In the genomic region with DNA sequence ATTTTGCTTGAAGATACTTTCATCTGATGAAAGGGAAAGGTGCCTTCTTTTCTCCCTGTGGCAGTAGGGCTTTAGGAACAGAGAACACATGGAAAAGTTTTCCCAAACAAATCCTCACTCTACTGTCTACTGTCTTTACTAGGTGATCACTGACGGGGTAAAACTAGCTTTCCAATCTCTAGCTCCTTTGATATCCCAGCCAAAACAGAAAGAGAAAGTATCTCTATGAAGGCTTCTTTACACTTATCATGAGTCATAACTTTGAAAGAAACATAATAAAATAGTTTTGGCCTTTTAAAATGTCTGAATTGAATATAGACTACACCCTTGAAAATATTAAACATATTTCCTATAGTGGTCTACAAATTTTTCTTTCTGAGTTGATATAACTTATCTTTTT, we compare ENCODE assay signal across 1 cellular context.
TF ChIP-seq lines count a peak whose summit lies in the region.

No MANE protein-coding gene starts in this region.

TF ChIP-seq in SK-N-SH, 30 proteins besides CTCF, POLR2A, EP300 and RAD21 (continued from another document):
- no peak for TF ChIP-seq REST (IDR thresholded peaks at IDR 0.05; ENCODE audit: low read depth, low read length)
- no peak for TF ChIP-seq POLR2AphosphoS5 (IDR thresholded peaks at IDR 0.05; ENCODE audit: low read depth, low read length)
- TF ChIP-seq, protein P1, sequence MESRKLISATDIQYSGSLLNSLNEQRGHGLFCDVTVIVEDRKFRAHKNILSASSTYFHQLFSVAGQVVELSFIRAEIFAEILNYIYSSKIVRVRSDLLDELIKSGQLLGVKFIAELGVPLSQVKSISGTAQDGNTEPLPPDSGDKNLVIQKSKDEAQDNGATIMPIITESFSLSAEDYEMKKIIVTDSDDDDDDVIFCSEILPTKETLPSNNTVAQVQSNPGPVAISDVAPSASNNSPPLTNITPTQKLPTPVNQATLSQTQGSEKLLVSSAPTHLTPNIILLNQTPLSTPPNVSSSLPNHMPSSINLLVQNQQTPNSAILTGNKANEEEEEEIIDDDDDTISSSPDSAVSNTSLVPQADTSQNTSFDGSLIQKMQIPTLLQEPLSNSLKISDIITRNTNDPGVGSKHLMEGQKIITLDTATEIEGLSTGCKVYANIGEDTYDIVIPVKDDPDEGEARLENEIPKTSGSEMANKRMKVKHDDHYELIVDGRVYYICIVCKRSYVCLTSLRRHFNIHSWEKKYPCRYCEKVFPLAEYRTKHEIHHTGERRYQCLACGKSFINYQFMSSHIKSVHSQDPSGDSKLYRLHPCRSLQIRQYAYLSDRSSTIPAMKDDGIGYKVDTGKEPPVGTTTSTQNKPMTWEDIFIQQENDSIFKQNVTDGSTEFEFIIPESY (IDR thresholded peaks at IDR 0.05; ENCODE audit: borderline replicate concordance, low read depth): no peak
- no peak for TF ChIP-seq RFX5 (IDR thresholded peaks at IDR 0.05; ENCODE audit: low read length)
- no peak for TF ChIP-seq GATA2 (CRISPR knock-in tag; IDR thresholded peaks at IDR 0.05)
- no peak for TF ChIP-seq SMC3 (IDR thresholded peaks at IDR 0.05; ENCODE audit: low read depth, low read length)
- TF ChIP-seq, protein P2, sequence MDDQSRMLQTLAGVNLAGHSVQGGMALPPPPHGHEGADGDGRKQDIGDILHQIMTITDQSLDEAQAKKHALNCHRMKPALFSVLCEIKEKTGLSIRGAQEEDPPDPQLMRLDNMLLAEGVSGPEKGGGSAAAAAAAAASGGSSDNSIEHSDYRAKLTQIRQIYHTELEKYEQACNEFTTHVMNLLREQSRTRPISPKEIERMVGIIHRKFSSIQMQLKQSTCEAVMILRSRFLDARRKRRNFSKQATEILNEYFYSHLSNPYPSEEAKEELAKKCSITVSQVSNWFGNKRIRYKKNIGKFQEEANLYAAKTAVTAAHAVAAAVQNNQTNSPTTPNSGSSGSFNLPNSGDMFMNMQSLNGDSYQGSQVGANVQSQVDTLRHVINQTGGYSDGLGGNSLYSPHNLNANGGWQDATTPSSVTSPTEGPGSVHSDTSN (IDR thresholded peaks at IDR 0.05): no peak
- TF ChIP-seq CHD2 (IDR thresholded peaks at IDR 0.05; ENCODE audit: low read length, partially characterized antibody): no peak
- TF ChIP-seq RCOR1 (IDR thresholded peaks at IDR 0.05; ENCODE audit: low read length): no peak
- no peak for TF ChIP-seq JUND (IDR thresholded peaks at IDR 0.05)
- no peak for TF ChIP-seq NRF1 (IDR thresholded peaks at IDR 0.05; ENCODE audit: low read depth, low read length)
- no peak for TF ChIP-seq GABPA (IDR thresholded peaks at IDR 0.05; ENCODE audit: low read depth)
- TF ChIP-seq, protein P3, sequence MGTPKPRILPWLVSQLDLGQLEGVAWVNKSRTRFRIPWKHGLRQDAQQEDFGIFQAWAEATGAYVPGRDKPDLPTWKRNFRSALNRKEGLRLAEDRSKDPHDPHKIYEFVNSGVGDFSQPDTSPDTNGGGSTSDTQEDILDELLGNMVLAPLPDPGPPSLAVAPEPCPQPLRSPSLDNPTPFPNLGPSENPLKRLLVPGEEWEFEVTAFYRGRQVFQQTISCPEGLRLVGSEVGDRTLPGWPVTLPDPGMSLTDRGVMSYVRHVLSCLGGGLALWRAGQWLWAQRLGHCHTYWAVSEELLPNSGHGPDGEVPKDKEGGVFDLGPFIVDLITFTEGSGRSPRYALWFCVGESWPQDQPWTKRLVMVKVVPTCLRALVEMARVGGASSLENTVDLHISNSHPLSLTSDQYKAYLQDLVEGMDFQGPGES (IDR thresholded peaks at IDR 0.05; ENCODE audit: low read depth, low read length): no peak
- TF ChIP-seq USF1 (IDR thresholded peaks at IDR 0.05; ENCODE audit: borderline replicate concordance, low read depth): no peak
- TF ChIP-seq RXRA (IDR thresholded peaks at IDR 0.05; ENCODE audit: borderline replicate concordance, low read depth): no peak
